ENCODE assay signal across 8 cellular contexts in the genomic region with DNA sequence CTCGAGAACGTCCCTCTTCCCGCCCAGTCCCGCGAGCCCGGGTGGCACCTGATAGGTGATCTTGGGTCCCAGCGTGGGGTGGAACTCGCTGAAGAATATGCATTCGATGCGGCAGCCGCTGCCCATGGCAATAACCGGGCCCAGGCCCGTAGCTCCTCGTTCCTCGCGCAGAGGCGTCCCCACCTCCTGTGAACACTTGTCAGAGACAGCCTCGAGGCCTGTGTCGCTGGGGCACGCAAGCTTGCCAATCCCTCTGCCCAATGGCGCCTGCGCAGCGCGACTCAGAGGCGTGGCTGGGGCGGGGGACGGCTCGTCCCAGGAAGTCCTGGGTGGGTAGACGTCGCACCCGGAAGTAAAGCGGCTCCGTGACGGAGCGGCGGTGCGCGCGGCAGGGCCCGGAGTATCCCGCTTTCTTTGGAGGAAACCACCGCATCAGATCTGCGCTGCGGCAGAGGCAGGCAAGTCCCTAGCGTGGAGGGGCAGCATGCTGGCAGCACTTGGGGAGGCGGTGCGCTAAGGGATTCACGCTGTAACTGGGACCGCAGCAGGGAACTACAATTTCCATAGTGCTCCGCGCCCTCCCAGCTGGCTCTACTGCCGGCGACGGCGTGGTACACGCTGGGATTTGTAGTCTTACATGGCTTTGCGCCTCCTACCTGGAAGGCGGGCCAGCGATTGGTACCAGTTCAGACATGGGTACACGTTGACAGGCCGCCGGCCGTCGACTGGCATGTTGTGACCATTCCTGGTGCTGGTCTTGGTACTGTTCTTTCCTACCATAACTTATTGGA. TPM values are rescaled to one million over a fixed set of nuclear protein-coding genes. Genes with fewer than 3 reads are reported as not detected.
DNase-seq lines count a peak whose midpoint lies in the region; ATAC-seq and TF ChIP-seq lines count a peak whose summit lies in the region.

A gene with protein sequence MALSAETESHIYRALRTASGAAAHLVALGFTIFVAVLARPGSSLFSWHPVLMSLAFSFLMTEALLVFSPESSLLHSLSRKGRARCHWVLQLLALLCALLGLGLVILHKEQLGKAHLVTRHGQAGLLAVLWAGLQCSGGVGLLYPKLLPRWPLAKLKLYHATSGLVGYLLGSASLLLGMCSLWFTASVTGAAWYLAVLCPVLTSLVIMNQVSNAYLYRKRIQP (plus strand): TSS at position 336 of the 791 bp plus-strand sequence. CDS start 572 bp downstream, outside the sequence.
A gene (minus strand): TSS at position 249 of the 791 bp plus-strand sequence. CDS start 123 bp downstream, at position 126.

- in situ Hi-C loops in ACHN (cut with HindIII; ENCODE audit: low pct_ligation_motif_present, low pct_unique_long_range_greater_than_20kb, low sequenced_read_pairs) (no loop called here), T47D (cut with HindIII; ENCODE audit: low pct_unique_long_range_greater_than_20kb, low sequenced_read_pairs) (no loop called here)

- H3K4me2 ChIP-seq in skeletal muscle satellite cell (ENCODE audit: low read length): peak within 1 kb of the TSS; percentile 97

- H3K36me3 ChIP-seq in iPS-18a (ENCODE audit: control insufficient read depth, low read depth, low read length) (peaks cover 19% of the 10 kb centered on the region), skeletal muscle satellite cell (ENCODE audit: insufficient read depth, low read length) (peaks cover 34% of the 10 kb centered on the region)

- peaks cover 8% of the 10 kb centered on the region for H3K4me1 ChIP-seq in iPS-18a (ENCODE audit: control insufficient read depth, low read depth, low read length)
- peaks cover 36% of the 10 kb centered on the region for H3K4me1 ChIP-seq in skeletal muscle satellite cell (ENCODE audit: control insufficient read depth, insufficient read depth, low read length)

- peak within 1 kb of the TSS; percentile 91 for H3K27ac ChIP-seq in VCaP
- no peak within 1 kb of the TSS for H3K27ac ChIP-seq in iPS-18a (ENCODE audit: low read length)

- no peak for TF ChIP-seq CTCF in VCaP (conservative IDR thresholded peaks at IDR 0.05)

- H3K9me3 ChIP-seq in iPS-18a (ENCODE audit: control insufficient read depth, low read depth, low read length): no peaks in the 10 kb centered on the region
- H3K9me3 ChIP-seq in skeletal muscle satellite cell (replicated peaks; ENCODE audit: low read length): no peaks in the 10 kb centered on the region

- H3K4me3 ChIP-seq in iPS-18a (ENCODE audit: low read length) (peak within 1 kb of the TSS; percentile 96), skeletal muscle satellite cell (ENCODE audit: low read length) (peak within 1 kb of the TSS; percentile 90)

- H3K27me3 ChIP-seq in iPS-18a (ENCODE audit: control insufficient read depth, insufficient read depth, low read length) (peaks cover 9% of the 10 kb centered on the region), skeletal muscle satellite cell (ENCODE audit: control insufficient read depth, insufficient read depth, low read length) (no peaks in the 10 kb centered on the region)

- H3K9ac ChIP-seq in iPS-18a (ENCODE audit: low read length) (peak within 1 kb of the TSS; percentile 49), skeletal muscle satellite cell (ENCODE audit: low read depth, low read length) (peak within 1 kb of the TSS; percentile 86)

- ATAC-seq in GM18870 (IDR thresholded peaks at IDR 0.05; ENCODE audit: unreplicated experiment): peak; percentile 75
- ATAC-seq in HG03108 (IDR thresholded peaks at IDR 0.05; ENCODE audit: unreplicated experiment): peak; percentile 86

- peak; percentile 91 for DNase-seq in ACHN
- DNase-seq in NCI-H2196 treated with DMSO at 0.1 percent for 48 hours (lab: John Stamatoyannopoulos, UW; ENCODE audit: unreplicated experiment): peak; percentile 66
- DNase-seq in T47D (ENCODE audit: low read depth in 1 of 2, low spot score in 1 of 2): peak; percentile 85 to 95

RNA-seq across cellular contexts. Expression of the first gene that starts in this region (rescaled TPM):
- 23.1 and 29.9 TPM in 2 replicates for total RNA-seq in skeletal muscle satellite cell (2012; rRNA removed)

RNA-seq across cellular contexts. Expression of the second gene that starts in this region (rescaled TPM):
- total RNA-seq in skeletal muscle satellite cell (2012; rRNA removed): 18.0 and 26.0 TPM in 2 replicates
